In genomic region chr1:80436851-80437250, GRCh38 we compare ENCODE assay signal across 20 cellular contexts.
A peak's percentile ranks its signal among the peaks of the same experiment; 100 is the strongest.
DNase-seq lines count a peak whose midpoint lies in the region; ATAC-seq and TF ChIP-seq lines count a peak whose summit lies in the region.
"Had no signal": no experiment of that assay in that cellular context is flagged by ENCODE, and none has a peak within 500 bp of the region (broad histone marks: within the 10 kb centered on the region; RNA-seq: fewer than 3 reads in every experiment).

No MANE protein-coding gene starts in this region.

- no peaks in the 10 kb centered on the region for H3K9me3 ChIP-seq in adipocyte (ENCODE audit: control insufficient read depth, low read length)
- H3K9me3 ChIP-seq: BE2C; BLaER1 treated with 17β-estradiol and CSF1 and Interleukin-3, amounts not matched to agents 10 nM and 100 nM had no signal

- no peaks in the 10 kb centered on the region for H3K27me3 ChIP-seq in adipocyte (replicated peaks; ENCODE audit: control insufficient read depth, insufficient read depth, low read length)
- H3K27me3 ChIP-seq: BE2C; BLaER1 treated with 17β-estradiol and CSF1 and Interleukin-3, amounts not matched to agents 10 nM and 100 nM had no signal

- TF ChIP-seq CTCF in AG10803 (conservative IDR thresholded peaks at IDR 0.05; ENCODE audit: low read length): no peak

- DNase-seq in AG10803 (ENCODE audit: low read depth): peak; percentile 30
- peak; percentile 82 for DNase-seq in adipocyte (ENCODE audit: low read depth)
- peak; percentile 48 for DNase-seq in fibroblast of gingiva (ENCODE audit: low read depth)
- peak; percentile 30 for DNase-seq in fibroblast of the conjunctiva (ENCODE audit: low read depth)
- DNase-seq in cerebellum (ENCODE audit: low spot score): no peak
- no peak for DNase-seq in activated CD4-positive, alpha-beta T cell treated with anti-CD3 and anti-CD28 coated beads, Interleukin-2, amount 50 U/mL, for 1 hour
- no peak for DNase-seq in NCI-H2107 (lab: John Stamatoyannopoulos, UW)
- DNase-seq: AML-193; BE2C; CD4-positive, alpha-beta T cell; DMS 273 treated with DMSO at 0.1 percent for 48 hours; DMS79; EL; GDM1; GM23248; H7; HCEC 1CT had no signal

- H3K4me3 ChIP-seq in AG10803 (ENCODE audit: low read length): no peak overlapping the region
- H3K4me3 ChIP-seq in adipocyte (ENCODE audit: low read length): no peak overlapping the region
- H3K4me3 ChIP-seq: BLaER1 treated with 17β-estradiol and CSF1 and Interleukin-3, amounts not matched to agents 10 nM and 100 nM; GM12878; GM23248 had no signal

- no peak for ATAC-seq in HG02588 (IDR thresholded peaks at IDR 0.05; ENCODE audit: unreplicated experiment)
- ATAC-seq: GM12878 had no signal

- H3K9ac ChIP-seq in adipocyte (ENCODE audit: low read length): no peak overlapping the region
- H3K9ac ChIP-seq: BLaER1 treated with 17β-estradiol and CSF1 and Interleukin-3, amounts not matched to agents 10 nM and 100 nM; GM23248 had no signal

- no peaks in the 10 kb centered on the region for H3K36me3 ChIP-seq in adipocyte (ENCODE audit: control insufficient read depth, insufficient read depth, low read length, severe bottlenecking)
- H3K36me3 ChIP-seq: BE2C; BLaER1 treated with 17β-estradiol and CSF1 and Interleukin-3, amounts not matched to agents 10 nM and 100 nM had no signal

- H3K4me1 ChIP-seq in adipocyte (ENCODE audit: control insufficient read depth, insufficient read depth, low read length): peaks cover 4% of the 10 kb centered on the region
- H3K4me1 ChIP-seq: BE2C; BLaER1 treated with 17β-estradiol and CSF1 and Interleukin-3, amounts not matched to agents 10 nM and 100 nM had no signal

Comparison
In these comparisons a context has a peak if more than half of its experiments do, and no peak if none do; other contexts are left out.
1. DNase-seq: peak in AG10803 (single experiment), adipocyte (single experiment), fibroblast of gingiva (single experiment) and fibroblast of the conjunctiva (single experiment); none in cerebellum (single experiment), activated CD4-positive, alpha-beta T cell treated with anti-CD3 and anti-CD28 coated beads, Interleukin-2, amount 50 U/mL, for 1 hour (single experiment) and NCI-H2107 (single experiment).